19 cellular contexts compared by ENCODE assay signal in the genomic region with DNA sequence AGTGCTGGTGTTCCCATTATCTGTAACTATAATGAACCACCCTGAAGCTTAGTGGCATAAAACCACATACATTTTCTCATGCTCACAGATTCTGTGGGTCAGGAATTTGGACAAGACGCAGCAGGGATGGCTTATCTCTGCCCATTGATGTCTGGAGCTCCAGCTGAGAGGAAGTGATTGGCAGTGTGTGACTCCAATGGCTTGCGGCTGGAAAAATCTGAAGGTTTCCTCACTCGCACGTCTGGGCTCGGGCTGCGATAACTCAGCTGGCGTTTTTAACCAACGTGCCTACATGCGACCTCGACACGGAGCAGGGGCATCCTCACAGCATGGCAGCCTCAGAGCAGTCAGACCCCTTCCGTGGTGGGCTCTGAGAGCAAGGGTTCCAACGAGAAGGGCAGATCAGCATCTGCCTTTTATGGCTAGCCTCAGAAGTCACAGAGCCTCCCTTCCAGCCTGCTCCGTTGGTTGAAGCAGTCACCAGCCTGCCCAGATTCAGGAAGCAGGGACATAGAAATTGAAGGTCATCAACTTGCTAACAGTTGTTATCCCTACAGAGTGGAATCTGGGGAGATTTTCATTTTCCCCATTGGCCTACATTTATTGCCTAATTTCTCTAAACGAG.
DNase-seq lines count a peak whose midpoint lies in the region; FAIRE-seq and TF ChIP-seq lines count a peak whose summit lies in the region.
"Had no signal": no experiment of that assay in that cellular context is flagged by ENCODE, and none has a peak within 500 bp of the region (broad histone marks: within the 10 kb centered on the region; RNA-seq: fewer than 3 reads in every experiment).

No MANE protein-coding gene starts in this region.

- no peak for TF ChIP-seq CTCF in cardiac muscle cell (IDR thresholded peaks at IDR 0.05; ENCODE audit: low read depth, low read length)
- TF ChIP-seq CTCF in astrocyte (IDR thresholded peaks at IDR 0.05; ENCODE audit: insufficient read depth, low read depth, low read length): no peak

- no peak overlapping the region for H3K27ac ChIP-seq in cardiac muscle cell
- no peak overlapping the region for H3K27ac ChIP-seq in astrocyte (ENCODE audit: low read depth, low read length)
- H3K27ac ChIP-seq: ascending aorta, pancreas, transverse colon had no signal

- H3K27ac Mint-ChIP-seq in astrocyte (ENCODE audit: unreplicated experiment): no peak overlapping the region
- H3K27ac Mint-ChIP-seq: CD4-positive, CD25-positive, alpha-beta regulatory T cell; stimulated activated naive B cell treated with anti-CD40 and anti-IgM and Interleukin-4, amounts not matched to agents 10 μg/mL and 1 μg/mL and 100 μg/mL, for 72 hours had no signal

- H3K4me1 ChIP-seq in cardiac muscle cell (ENCODE audit: low read depth) (peaks cover 1% of the 10 kb centered on the region), astrocyte (ENCODE audit: insufficient read depth, low read length) (no peaks in the 10 kb centered on the region)
- H3K4me1 ChIP-seq: ascending aorta, pancreas had no signal

- no peaks in the 10 kb centered on the region for H3K27me3 ChIP-seq in cardiac muscle cell
- no peaks in the 10 kb centered on the region for H3K27me3 ChIP-seq in astrocyte (ENCODE audit: insufficient read depth, low read length)
- H3K27me3 ChIP-seq: ascending aorta, pancreas, transverse colon had no signal

- no peak for FAIRE-seq in astrocyte (lab: Jason Lieb, UNC)
- peak; percentile 85 for FAIRE-seq in urothelium cell line (lab: Jason Lieb, UNC)
- FAIRE-seq: GM19239, pancreas had no signal

- H3K9ac ChIP-seq in astrocyte (ENCODE audit: low read length): no peak overlapping the region

- no peaks in the 10 kb centered on the region for H3K4me1 Mint-ChIP-seq in astrocyte (ENCODE audit: low read depth, unreplicated experiment)
- H3K4me1 Mint-ChIP-seq: CD4-positive, CD25-positive, alpha-beta regulatory T cell had no signal

- H3K9me3 ChIP-seq in cardiac muscle cell (ENCODE audit: low read depth) (no peaks in the 10 kb centered on the region), astrocyte (ENCODE audit: insufficient read depth, low read depth, low read length) (no peaks in the 10 kb centered on the region)
- H3K9me3 ChIP-seq: ascending aorta, pancreas, transverse colon had no signal

- H3K9me3 Mint-ChIP-seq in astrocyte (ENCODE audit: unreplicated experiment): peaks cover 4% of the 10 kb centered on the region
- H3K9me3 Mint-ChIP-seq: stimulated activated naive B cell treated with anti-CD40 and anti-IgM and Interleukin-4, amounts not matched to agents 10 μg/mL and 1 μg/mL and 100 μg/mL, for 72 hours had no signal

- H3K36me3 ChIP-seq in cardiac muscle cell: no peaks in the 10 kb centered on the region
- no peaks in the 10 kb centered on the region for H3K36me3 ChIP-seq in astrocyte (ENCODE audit: insufficient read depth, low read length)
- H3K36me3 ChIP-seq: ascending aorta, pancreas, transverse colon had no signal

- H3K36me3 Mint-ChIP-seq in astrocyte (ENCODE audit: low read depth, unreplicated experiment): no peaks in the 10 kb centered on the region
- H3K36me3 Mint-ChIP-seq: CD4-positive, CD25-positive, alpha-beta regulatory T cell; stimulated activated naive B cell treated with anti-CD40 and anti-IgM and Interleukin-4, amounts not matched to agents 10 μg/mL and 1 μg/mL and 100 μg/mL, for 72 hours had no signal

- intact Hi-C loops in cardiac septum (cut with DNase I): no loop called here

- DNase-seq in cardiac muscle cell (ENCODE audit: low read depth in 1 of 2, low spot score in 1 of 2): peak; percentile 2 to 89
- no peak for DNase-seq in cardiac septum (ENCODE audit: low spot score)
- DNase-seq in astrocyte (ENCODE audit: low read depth): peak; percentile 41
- peak; percentile 2 for DNase-seq in foreskin melanocyte
- DNase-seq in urothelium cell line (ENCODE audit: low spot score): no peak
- no peak for DNase-seq in NCI-H128 (lab: John Stamatoyannopoulos, UW; ENCODE audit: unreplicated experiment)
- DNase-seq in NCI-H2107 (lab: John Stamatoyannopoulos, UW): no peak
- DNase-seq in NCI-H226: no peak
- DNase-seq: activated CD8-positive, alpha-beta memory T cell treated with anti-CD3 and anti-CD28 coated beads, Interleukin-2, amount 50 U/mL, for 4 hours; activated naive CD4-positive, alpha-beta T cell treated with Interleukin-2 at 50 U/mL for 16 hours; CD4-positive, CD25-positive, alpha-beta regulatory T cell; DMS53; MM.1S; NCI-H2081; pancreas; stimulated activated naive B cell treated with anti-CD40 and anti-IgM and Interleukin-4, amounts not matched to agents 10 μg/mL and 1 μg/mL and 100 μg/mL, for 72 hours; transverse colon had no signal

- peaks cover 9% of the 10 kb centered on the region for H3K27me3 Mint-ChIP-seq in astrocyte (ENCODE audit: low read depth, unreplicated experiment)
- H3K27me3 Mint-ChIP-seq: stimulated activated naive B cell treated with anti-CD40 and anti-IgM and Interleukin-4, amounts not matched to agents 10 μg/mL and 1 μg/mL and 100 μg/mL, for 72 hours had no signal

- no peaks in the 10 kb centered on the region for H4K20me1 ChIP-seq in astrocyte (ENCODE audit: insufficient read depth, low read length)

- H3K4me3 ChIP-seq in cardiac muscle cell: no peak overlapping the region
- no peak overlapping the region for H3K4me3 ChIP-seq in astrocyte (ENCODE audit: insufficient read depth, low read depth, low read length)
- H3K4me3 ChIP-seq: ascending aorta, pancreas, transverse colon had no signal

- H2AFZ ChIP-seq in astrocyte (ENCODE audit: low read depth, low read length): peak overlapping the region; percentile 69

- H3K4me2 ChIP-seq in astrocyte (ENCODE audit: low read length): peak overlapping the region; percentile 69

- no peaks in the 10 kb centered on the region for H3K79me2 ChIP-seq in astrocyte (ENCODE audit: insufficient read depth, low read length)

- H3K4me3 Mint-ChIP-seq in astrocyte (ENCODE audit: unreplicated experiment): no peak overlapping the region
- H3K4me3 Mint-ChIP-seq: CD4-positive, CD25-positive, alpha-beta regulatory T cell; stimulated activated naive B cell treated with anti-CD40 and anti-IgM and Interleukin-4, amounts not matched to agents 10 μg/mL and 1 μg/mL and 100 μg/mL, for 72 hours had no signal

Comparison
In these comparisons a context has a peak if more than half of its experiments do, and no peak if none do; other contexts are left out.
1. DNase-seq: peak in cardiac muscle cell (2 of 2), astrocyte (single experiment) and foreskin melanocyte (single experiment); none in cardiac septum (single experiment), urothelium cell line (single experiment), NCI-H128 (single experiment), NCI-H2107 (single experiment) and NCI-H226 (single experiment).